ENCODE assay signal across 12 cellular contexts in genomic region chr6:36114798-36115408, GRCh38. TPM values are rescaled to one million over a fixed set of nuclear protein-coding genes. Genes with fewer than 3 reads are reported as not detected.
A peak's percentile ranks its signal among the peaks of the same experiment; 100 is the strongest.
DNase-seq lines count a peak whose midpoint lies in the region; ATAC-seq, FAIRE-seq and TF ChIP-seq lines count a peak whose summit lies in the region.
"Had no signal": no experiment of that assay in that cellular context is flagged by ENCODE, and none has a peak within 500 bp of the region (broad histone marks: within the 10 kb centered on the region; RNA-seq: fewer than 3 reads in every experiment).

No MANE protein-coding gene starts in this region.

- SMC1A ChIA-PET in GM12878 (lab: Charles Lee; ENCODE audit: uncharacterized antibody, unreplicated experiment) = interaction anchor here (1.0 to 3.7 kb wide), 8 partner anchors 10 to 243 kb away, joined by 3 to 23 read pairs (median 4); partner anchors contain the start of gene MAPK14

- POLR2A ChIA-PET in GM12878 (lab: Charles Lee) = interaction anchor here (0.6 to 1.0 kb wide), 3 partner anchors 17 to 446 kb away, joined by 3 to 6 read pairs (median 5); no protein-coding TSS in a partner anchor

- H3K36me3 ChIP-seq in GM12878 (ENCODE audit: control insufficient read depth in 2 of 2, insufficient read depth in 2 of 2, low read length in 1 of 2) = peaks cover 0 to 6% of the 10 kb centered on the region in 2 experiments; a peak in 3 of 4 replicates
- H3K36me3 ChIP-seq in kidney (ENCODE audit: control insufficient read depth in 1 of 2, insufficient read depth in 2 of 2, low read length in 2 of 2) = peaks cover 4 to 5% of the 10 kb centered on the region in 2 donors
- no peaks in the 10 kb centered on the region for H3K36me3 ChIP-seq in ovary

- CTCF ChIA-PET in GM12878 (lab: Yijun Ruan, JAX) = interaction anchor here (0.6 to 4.1 kb wide), 6 partner anchors 11 to 187 kb away, joined by 3 to 33 read pairs (median 5); no protein-coding TSS in a partner anchor

- DNase-seq in NOMO-1 (lab: John Stamatoyannopoulos, UW; ENCODE audit: unreplicated experiment in 2 of 2) (peak; percentile 46 to 93), GM12878 (ENCODE audit: low read depth, low spot score) (peak; percentile 60), kidney (no peak), ovary (no peak)
- DNase-seq: brain microvascular endothelial cell, left ventricle myocardium inferior had no signal

- H3K4me3 ChIP-seq in GM12878 = peak overlapping the region; percentile 18; the same call in 1 of the 2 replicates
- H3K4me3 ChIP-seq in kidney (ENCODE audit: low read length in 2 of 2) = no peak overlapping the region
- no peak overlapping the region for H3K4me3 ChIP-seq in ovary
- H3K4me3 ChIP-seq: K562, left ventricle myocardium inferior had no signal

- H4K20me1 ChIP-seq in GM12878 (ENCODE audit: control insufficient read depth, insufficient read depth) = no peaks in the 10 kb centered on the region

- peak; percentile 78 for FAIRE-seq in GM12878 (lab: Jason Lieb, UNC)
- FAIRE-seq in kidney (lab: Jason Lieb, UNC) = no peak
- FAIRE-seq: K562 had no signal

- peak; percentile 62 to 77; a peak in 3 of 4 replicates for TF ChIP-seq EP300 in GM12878 (IDR thresholded peaks at IDR 0.05; ENCODE audit: borderline replicate concordance in 1 of 2, control insufficient read depth in 1 of 2, low read depth in 2 of 2, low read length in 2 of 2)
- no peak for TF ChIP-seq EP300 in ovary (IDR thresholded peaks at IDR 0.05)

- no peaks in the 10 kb centered on the region for H3K79me2 ChIP-seq in GM12878 (ENCODE audit: control insufficient read depth, insufficient read depth, low read length)

- peak overlapping the region; percentile 40; the same call in 1 of the 2 replicates for H3K27ac ChIP-seq in C4-2B
- H3K27ac ChIP-seq in GM12878 (ENCODE audit: control insufficient read depth, insufficient read depth) = peak overlapping the region; percentile 63
- H3K27ac ChIP-seq in kidney (ENCODE audit: low read depth in 2 of 2, low read length in 2 of 2) = no peak overlapping the region
- no peak overlapping the region for H3K27ac ChIP-seq in ovary
- H3K27ac ChIP-seq: brain microvascular endothelial cell, left ventricle myocardium inferior had no signal

- H3K9me3 ChIP-seq in GM12878 (replicated peaks; ENCODE audit: control insufficient read depth, insufficient read depth, low read length) = no peaks in the 10 kb centered on the region
- no peaks in the 10 kb centered on the region for H3K9me3 ChIP-seq in kidney (ENCODE audit: control insufficient read depth in 1 of 2, low read length in 2 of 2)
- no peaks in the 10 kb centered on the region for H3K9me3 ChIP-seq in ovary
- H3K9me3 ChIP-seq: left ventricle myocardium inferior had no signal

- in situ Hi-C loops in GM12878 (cut with MboI) = no loop called here

- H3K9ac ChIP-seq in GM12878 (ENCODE audit: control insufficient read depth, insufficient read depth, low read length) (no peak overlapping the region), kidney (ENCODE audit: low read length in 2 of 2) (no peak overlapping the region)

- no TSS peak for BruUV-seq in GM12878 (replicated peaks; lab: Mats Ljungman, UMichigan)

- RAD21 ChIA-PET in GM12878 (lab: Charles Lee; ENCODE audit: unreplicated experiment) = interaction anchor here (0.9 to 1.3 kb wide), 4 partner anchors 16 to 87 kb away, joined by 3 to 9 read pairs (median 9); partner anchors contain the start of genes MAPK13 and MAPK14

- H3K27me3 ChIP-seq in GM12878 (replicated peaks in 1 of 2; ENCODE audit: control insufficient read depth in 2 of 2, insufficient read depth in 2 of 2, low read length in 1 of 2) (no peaks in the 10 kb centered on the region), ovary (no peaks in the 10 kb centered on the region)
- H3K27me3 ChIP-seq: brain microvascular endothelial cell had no signal

- TF ChIP-seq CTCF in C4-2B (conservative IDR thresholded peaks at IDR 0.05) (no peak), GM12878 (IDR thresholded peaks at IDR 0.05 in 2 of 3, conservative IDR thresholded peaks at IDR 0.05 in 1 of 3; ENCODE audit: control insufficient read depth in 2 of 3, extremely low read depth in 1 of 3, insufficient read depth in 1 of 3, low read depth in 3 of 3, low read length in 3 of 3) (no peak), kidney (IDR thresholded peaks at IDR 0.05; ENCODE audit: borderline replicate concordance, extremely low read depth, insufficient read depth) (no peak), ovary (IDR thresholded peaks at IDR 0.05) (no peak)

- intact Hi-C loops in GM12878 (cut with micrococcal nuclease; ENCODE audit: unreplicated experiment) (no loop called here), kidney (cut with DNase I) (no loop called here), ovary (cut with DNase I) (no loop called here)

- TF ChIP-seq RAD21 in GM12878 (IDR thresholded peaks at IDR 0.05; ENCODE audit: insufficient read depth, low read depth, low read length) = no peak

- peak overlapping the region; percentile 70 for H3K4me2 ChIP-seq in GM12878 (ENCODE audit: control insufficient read depth, insufficient read depth)

- H3K4me1 ChIP-seq in GM12878 (ENCODE audit: control insufficient read depth, insufficient read depth, low read length) (peaks cover 43% of the 10 kb centered on the region), kidney (ENCODE audit: control insufficient read depth in 1 of 2, insufficient read depth in 1 of 2, low read depth in 1 of 2, low read length in 2 of 2) (no peaks in the 10 kb centered on the region), ovary (ENCODE audit: insufficient read depth) (no peaks in the 10 kb centered on the region)

- no peak overlapping the region for H2AFZ ChIP-seq in GM12878 (ENCODE audit: control insufficient read depth, low read depth, low read length)

- 3% methylated on average over 4 of the region's 4 CpGs for WGBS in GM12878 (ENCODE audit: insufficient coverage, insufficient replicate concordance, low lambda C conversion rate, missing lambda C conversion rate)
- 83 to 86% (median 84%) methylated on average over 4 of the region's 4 CpGs for WGBS in ovary, 3 donors

- TF ChIP-seq POLR2A in GM12878 (IDR thresholded peaks at IDR 0.05; ENCODE audit: low read depth, low read length) = no peak
- TF ChIP-seq POLR2A in ovary (IDR thresholded peaks at IDR 0.05) = no peak

- ATAC-seq in GM19395 (IDR thresholded peaks at IDR 0.05; ENCODE audit: unreplicated experiment) (peak; percentile 69), GM12878 (peak; percentile 76), HG03439 (IDR thresholded peaks at IDR 0.05; ENCODE audit: unreplicated experiment) (no peak), HG03139 (IDR thresholded peaks at IDR 0.05; ENCODE audit: unreplicated experiment) (no peak)
- ATAC-seq: activated CD4-positive, CD25-positive, alpha-beta regulatory T cell treated with anti-CD3 and anti-CD28 coated beads, Interleukin-2, amount 50 U/mL, for 24 hours; K562 had no signal

TF ChIP-seq in GM12878, 131 proteins besides CTCF, POLR2A, EP300 and RAD21 (continues in another document):
- TF ChIP-seq CBX3 (IDR thresholded peaks at IDR 0.05; ENCODE audit: borderline replicate concordance, low read depth) = no peak
- 0 out of 2 replicates have a peak, but pooled peaks have one; percentile 87 for TF ChIP-seq DPF2 (IDR thresholded peaks at IDR 0.05)
- no peak for TF ChIP-seq WRNIP1 (IDR thresholded peaks at IDR 0.05; ENCODE audit: borderline replicate concordance, low read depth, low read length)
- TF ChIP-seq PRDM15 (CRISPR knock-in tag; IDR thresholded peaks at IDR 0.05) = no peak
- TF ChIP-seq NR2F1 (conservative IDR thresholded peaks at IDR 0.05) = 0 out of 2 replicates have a peak, but pooled peaks have one; percentile 25

RNA-seq across cellular contexts. Expression of gene MAPK13, which starts 15.4 kb away (rescaled TPM):
- 24.2 and 24.6 TPM in 2 replicates for total RNA-seq in GM12878 (2013; cell fraction: nucleolus; rRNA removed)
- 38.9 and 40.2 TPM in 2 replicates for total RNA-seq in GM12878 (2014; rRNA removed)
- 18.4 and 19.5 TPM in 2 replicates for total RNA-seq in GM12878 (2014; rRNA removed; fragmentation: Illumina TruSeq; extraction: Trizol)
- total RNA-seq in GM12878 (2021) = 48.0 and 52.5 TPM in 2 replicates
- 5.4 TPM for polyA plus RNA-seq in GM12878 (2011; ENCODE audit: low read depth)
- 7.5 and 8.5 TPM in 2 replicates for polyA plus RNA-seq in GM12878 (2011; rRNA removed)
- polyA plus RNA-seq in GM12878 (2011; cell fraction: cytosol; rRNA removed) = 10.7 and 10.8 TPM in 2 replicates
- 24.6 and 25.9 TPM in 2 replicates for polyA plus RNA-seq in GM12878 (2011; cell fraction: nucleus; rRNA removed)
- 8.6 and 11.0 TPM in 2 replicates for polyA plus RNA-seq in GM12878 (2012)
- 17.2 and 34.9 TPM in 2 replicates for polyA plus RNA-seq in GM12878 (2014; fragmentation: Illumina TruSeq; extraction: Trizol)
- 1 to 10 TPM; 1.8 to 3.2 TPM for polyA plus RNA-seq in GM12878 (2014; fragmentation: Nextera tagmentation; extraction: Ambion mirVana)
- 46.3 and 48.8 TPM in 2 replicates for polyA plus RNA-seq in GM12878 (2014; rRNA removed)
- polyA plus RNA-seq in GM12878 (2016; fragmentation: Nextera tagmentation; extraction: Ambion mirVana) = 10 to 100 TPM; 46.6 TPM
- polyA minus RNA-seq in GM12878 (2011; rRNA and poly(A)+ RNA removed) = 8.0 and 11.8 TPM in 2 replicates
- polyA minus RNA-seq in GM12878 (2011; cell fraction: cytosol; rRNA and poly(A)+ RNA removed) = 1.2 and 1.6 TPM in 2 replicates
- polyA minus RNA-seq in GM12878 (2011; cell fraction: nucleus; rRNA and poly(A)+ RNA removed) = 6.0 and 7.0 TPM in 2 replicates
- 43.3 TPM for total RNA-seq in kidney
- 20.3 TPM for polyA plus RNA-seq in kidney (ENCODE audit: insufficient read depth, low read depth, low replicate concordance)
- total RNA-seq in ovary = 10 to 100 TPM in 1 of 7 donors, 1 to 10 TPM in 6; 3.3 to 15.6 (median 6.2) TPM
- polyA plus RNA-seq in ovary = 1 to 10 TPM; 3.4 to 8.0 TPM

Comparison
In these comparisons a context has a peak if more than half of its experiments do, and no peak if none do; other contexts are left out.
1. H3K27ac ChIP-seq: peak in C4-2B (single experiment) and GM12878 (single experiment); none in kidney (0 of 2) and ovary (0 of 2).
2. ATAC-seq: peak in GM19395 (single experiment) and GM12878 (single experiment); none in HG03439 (single experiment) and HG03139 (single experiment).
3. DNase-seq: peak in NOMO-1 (2 of 2) and GM12878 (single experiment); none in kidney (single experiment) and ovary (0 of 5).